15 cellular contexts compared by ENCODE assay signal in the genomic region with DNA sequence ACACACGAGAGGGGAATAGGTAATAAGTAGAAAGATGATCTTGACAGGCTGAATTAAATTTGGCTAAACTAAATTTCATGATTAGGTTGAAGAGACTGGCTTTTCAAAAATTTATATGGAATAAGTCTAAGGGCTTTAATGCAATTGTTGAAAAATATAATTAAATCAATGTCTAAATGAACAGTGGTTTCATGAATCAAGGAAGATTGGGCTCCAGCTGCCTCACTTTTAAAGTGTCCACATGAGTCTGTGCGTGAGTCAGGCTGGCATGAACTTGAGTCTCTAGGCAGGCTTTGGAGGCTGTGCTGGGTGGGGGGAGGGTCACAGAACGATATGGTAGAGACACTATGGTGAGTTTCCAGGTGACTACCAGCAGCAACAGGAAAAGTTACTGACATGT.
DNase-seq lines count a peak whose midpoint lies in the region; ATAC-seq, FAIRE-seq and TF ChIP-seq lines count a peak whose summit lies in the region.
"Had no signal": no experiment of that assay in that cellular context is flagged by ENCODE, and none has a peak within 500 bp of the region (broad histone marks: within the 10 kb centered on the region; RNA-seq: fewer than 3 reads in every experiment).

No MANE protein-coding gene starts in this region.

- H3K4me1 ChIP-seq in BE2C (peaks cover 28% of the 10 kb centered on the region), foreskin keratinocyte (no peaks in the 10 kb centered on the region)

- no peak overlapping the region for H3K27ac ChIP-seq in foreskin keratinocyte

- H3K4me3 ChIP-seq in BE2C (ENCODE audit: low read depth, low read length) = no peak overlapping the region

- FAIRE-seq in RCC 7860 (lab: Jason Lieb, UNC) = no peak

- ATAC-seq in foreskin keratinocyte (peak; percentile 99), GM18861 (IDR thresholded peaks at IDR 0.05; ENCODE audit: unreplicated experiment) (no peak)
- ATAC-seq: activated CD4-positive, alpha-beta T cell treated with anti-CD3 and anti-CD28 coated beads for 36 hours; left colon; natural killer cell had no signal

- no peaks in the 10 kb centered on the region for H3K9me3 ChIP-seq in BE2C

- DNase-seq in BE2C = peak; percentile 80
- peak; percentile 11 for DNase-seq in RCC 7860 (ENCODE audit: low spot score)
- DNase-seq in foreskin keratinocyte = peak in 1 of 2 donors; percentile 54
- peak; percentile 53 for DNase-seq in myocyte (ENCODE audit: low read depth)
- DNase-seq in activated T-cell treated with anti-CD3 and anti-CD28 coated beads, Interleukin-2, amount 50 U/mL, for 48 hours = no peak
- no peak for DNase-seq in HuH-7.5 (ENCODE audit: low spot score)
- no peak for DNase-seq in GOT3 (lab: John Stamatoyannopoulos, UW)
- DNase-seq: activated CD4-positive, alpha-beta T cell treated with anti-CD3 and anti-CD28 coated beads for 36 hours; activated T-cell treated with anti-CD3 and anti-CD28 coated beads, Interleukin-2, amount 50 U/mL, for 1 hour; left colon; natural killer cell; NCI-H187; NCI-H82; trophoblast cell had no signal

- H3K36me3 ChIP-seq in BE2C = no peaks in the 10 kb centered on the region

- no peak for TF ChIP-seq CTCF in BE2C (IDR thresholded peaks at IDR 0.05; ENCODE audit: low read depth, low read length)
- TF ChIP-seq CTCF in foreskin keratinocyte (conservative IDR thresholded peaks at IDR 0.05) = no peak

- H3K27me3 ChIP-seq in BE2C (no peaks in the 10 kb centered on the region), foreskin keratinocyte (no peaks in the 10 kb centered on the region)

Comparison
In these comparisons a context has a peak if more than half of its experiments do, and no peak if none do; other contexts are left out.
1. DNase-seq: peak in BE2C (single experiment), RCC 7860 (single experiment) and myocyte (single experiment); none in activated T-cell treated with anti-CD3 and anti-CD28 coated beads, Interleukin-2, amount 50 U/mL, for 48 hours (0 of 2), HuH-7.5 (single experiment) and GOT3 (single experiment).